In genomic region chr9:127449332-127449966, GRCh38 we compare ENCODE assay signal across 8 cellular contexts. TPM values are rescaled to one million over a fixed set of nuclear protein-coding genes. Genes with fewer than 3 reads are reported as not detected.
DNase-seq lines count a peak whose midpoint lies in the region; ATAC-seq, FAIRE-seq and TF ChIP-seq lines count a peak whose summit lies in the region.

No MANE protein-coding gene starts in this region.

- peaks cover 10% of the 10 kb centered on the region for H3K9me3 Mint-ChIP-seq in T-helper 2 cell treated with Interferon-gamma antibody and Interleukin-4, amounts not matched to agents 5 μg/mL and 100 μg/mL, for 36 hours

- peak overlapping the region; percentile 93 for H3K4me3 Mint-ChIP-seq in T-helper 2 cell treated with Interferon-gamma antibody and Interleukin-4, amounts not matched to agents 5 μg/mL and 100 μg/mL, for 36 hours

- H3K27me3 ChIP-seq in HAP-1 (ENCODE audit: low read depth) (no peaks in the 10 kb centered on the region), skeletal muscle tissue (ENCODE audit: control insufficient read depth in 3 of 3, insufficient read depth in 3 of 3, low read length in 3 of 3) (no peaks in the 10 kb centered on the region)

- no peaks in the 10 kb centered on the region for H3K27me3 Mint-ChIP-seq in T-helper 2 cell treated with Interferon-gamma antibody and Interleukin-4, amounts not matched to agents 5 μg/mL and 100 μg/mL, for 36 hours (ENCODE audit: low read depth)

- H3K4me1 ChIP-seq in HAP-1 (peaks cover 12% of the 10 kb centered on the region), skeletal muscle tissue (ENCODE audit: control insufficient read depth in 3 of 3, insufficient read depth in 3 of 3, low read length in 3 of 3) (peaks cover 29 to 37% (median 31%) of the 10 kb centered on the region in 3 donors)

- in situ Hi-C loops in HAP-1 (cut with MboI; ENCODE audit: low sequenced_read_pairs): no loop called here

- H3K9ac ChIP-seq in skeletal muscle tissue (ENCODE audit: low read depth in 1 of 3, low read length in 3 of 3): peak overlapping the region; percentile 93 to 96 (median 94)

- ATAC-seq in HG03045 (IDR thresholded peaks at IDR 0.05; ENCODE audit: unreplicated experiment): no peak

- no peak for TF ChIP-seq CTCF in fibroblast of pulmonary artery (IDR thresholded peaks at IDR 0.05; ENCODE audit: low read length, missing control alignments)

- FAIRE-seq in frontal cortex (lab: Jason Lieb, UNC): no peak

- peak overlapping the region; percentile 98 for H3K4me3 ChIP-seq in HAP-1
- H3K4me3 ChIP-seq in fibroblast of pulmonary artery (replicated peaks; ENCODE audit: low read depth, low read length): peak overlapping the region; percentile 78
- H3K4me3 ChIP-seq in skeletal muscle tissue (ENCODE audit: low read length in 3 of 3): peak overlapping the region; percentile 94 to 96 (median 95)

- peak overlapping the region; percentile 91 for H3K27ac ChIP-seq in skeletal muscle tissue (ENCODE audit: low read depth, low read length)

- H3K36me3 Mint-ChIP-seq in T-helper 2 cell treated with Interferon-gamma antibody and Interleukin-4, amounts not matched to agents 5 μg/mL and 100 μg/mL, for 36 hours (ENCODE audit: low read depth): peaks cover 66% of the 10 kb centered on the region

- H3K27ac Mint-ChIP-seq in T-helper 2 cell treated with Interferon-gamma antibody and Interleukin-4, amounts not matched to agents 5 μg/mL and 100 μg/mL, for 36 hours: peak overlapping the region; percentile 95

- peaks cover 31% of the 10 kb centered on the region for H3K4me1 Mint-ChIP-seq in T-helper 2 cell treated with Interferon-gamma antibody and Interleukin-4, amounts not matched to agents 5 μg/mL and 100 μg/mL, for 36 hours (ENCODE audit: low read depth)

- H3K9me3 ChIP-seq in HAP-1: peaks cover 11% of the 10 kb centered on the region
- no peaks in the 10 kb centered on the region for H3K9me3 ChIP-seq in skeletal muscle tissue (ENCODE audit: control insufficient read depth in 3 of 3, low read length in 3 of 3)

- H3K36me3 ChIP-seq in HAP-1 (replicated peaks) (peaks cover 67% of the 10 kb centered on the region), skeletal muscle tissue (ENCODE audit: control insufficient read depth in 3 of 3, insufficient read depth in 3 of 3, low read length in 3 of 3) (peaks cover 45 to 54% (median 53%) of the 10 kb centered on the region in 3 donors)

- peak in 1 of 2 experiments; percentile 26 for DNase-seq in HAP-1 (ENCODE audit: low spot score in 2 of 2)
- DNase-seq in T-helper 2 cell treated with Interferon-gamma antibody and Interleukin-4, amounts not matched to agents 5 μg/mL and 100 μg/mL, for 36 hours (ENCODE audit: low spot score): no peak
- DNase-seq in fibroblast of pulmonary artery (ENCODE audit: low read depth): no peak
- no peak for DNase-seq in NCI-H2029 (lab: John Stamatoyannopoulos, UW)
- no peak for DNase-seq in pons (ENCODE audit: low spot score)
- DNase-seq in frontal cortex (ENCODE audit: low spot score in 2 of 2): no peak

RNA-seq across cellular contexts. Expression of gene RPL12, which starts 1.8 kb away (rescaled TPM):
- total RNA-seq in skeletal muscle tissue: 1,305 TPM
- total RNA-seq in frontal cortex: 717 TPM

RNA-seq across cellular contexts. Expression of gene LRSAM1, which starts 1.9 kb away (rescaled TPM):
- total RNA-seq in skeletal muscle tissue (10.4 TPM), frontal cortex (23.6 TPM)

RNA-seq across cellular contexts. Expression of gene ZNF79, which starts 25.3 kb away (rescaled TPM):
- 9.9 TPM for total RNA-seq in skeletal muscle tissue
- 12.2 TPM for total RNA-seq in frontal cortex

RNA-seq across cellular contexts. Expression of gene SLC2A8, which starts 52.5 kb away (rescaled TPM):
- 13.6 TPM for total RNA-seq in skeletal muscle tissue
- total RNA-seq in frontal cortex: 9.0 TPM
